In genomic region chr3:187739125-187739560, GRCh38 we compare ENCODE assay signal across 8 cellular contexts. TPM values are rescaled to one million over a fixed set of nuclear protein-coding genes. Genes with fewer than 3 reads are reported as not detected.
DNase-seq lines count a peak whose midpoint lies in the region; ATAC-seq and TF ChIP-seq lines count a peak whose summit lies in the region.

No MANE protein-coding gene starts in this region.

- peak overlapping the region; percentile 92 for H3K9ac ChIP-seq in mucosa of stomach (ENCODE audit: low read length)

- TF ChIP-seq POLR2A in transverse colon (IDR thresholded peaks at IDR 0.05): no peak

- peaks cover 67% of the 10 kb centered on the region for H3K36me3 Mint-ChIP-seq in Calu3 (ENCODE audit: insufficient read depth, unreplicated experiment)
- H3K36me3 Mint-ChIP-seq in T-helper 17 cell (ENCODE audit: low read depth): no peaks in the 10 kb centered on the region

- H3K4me3 Mint-ChIP-seq in Calu3 (ENCODE audit: low read depth, unreplicated experiment): peak overlapping the region; percentile 83
- peak overlapping the region; percentile 100 for H3K4me3 Mint-ChIP-seq in T-helper 17 cell

- peaks cover 25% of the 10 kb centered on the region for H3K4me1 ChIP-seq in mucosa of stomach (ENCODE audit: control insufficient read depth, insufficient read depth, low read length)
- peaks cover 0 to 48% (median 46%) of the 10 kb centered on the region in 4 donors for H3K4me1 ChIP-seq in transverse colon

- no peak for TF ChIP-seq EP300 in transverse colon (IDR thresholded peaks at IDR 0.05; ENCODE audit: low read depth)

- H3K4me1 Mint-ChIP-seq in Calu3 (ENCODE audit: low read depth, unreplicated experiment): peaks cover 42% of the 10 kb centered on the region
- H3K4me1 Mint-ChIP-seq in T-helper 17 cell: peaks cover 49% of the 10 kb centered on the region

- WGBS in transverse colon (ENCODE audit: low coverage in 1 of 2), 2 donors: 0 to 1% methylated on average over 17 to 21 of the region's 21 CpGs

- H3K27ac Mint-ChIP-seq in Calu3 (ENCODE audit: unreplicated experiment): peak overlapping the region; percentile 59
- H3K27ac Mint-ChIP-seq in T-helper 17 cell: peak overlapping the region; percentile 99

- in situ Hi-C loops in transverse colon (cut with MboI; ENCODE audit: low pct_ligation_motif_present in 1 of 4, low pct_unique_long_range_greater_than_20kb in 1 of 4, low sequenced_read_pairs in 3 of 4): loop anchor here (5.0 to 25.0 kb wide), 9 partner anchors 423 to 1416 kb away; partner anchors contain the start of gene LPP (in 1 of the 4)

- BruUV-seq in Calu3 (replicated peaks; lab: Mats Ljungman, UMichigan): no TSS peak

- H3K27me3 Mint-ChIP-seq in Calu3 (ENCODE audit: unreplicated experiment) (peaks cover 9% of the 10 kb centered on the region), T-helper 17 cell (no peaks in the 10 kb centered on the region)

- no peaks in the 10 kb centered on the region for H3K9me3 Mint-ChIP-seq in Calu3 (ENCODE audit: low read depth, unreplicated experiment)

- TF ChIP-seq CTCF in Calu3 (IDR thresholded peaks at IDR 0.05; ENCODE audit: unreplicated experiment) (no peak), dorsolateral prefrontal cortex (IDR thresholded peaks at IDR 0.05 in 54 of 56, conservative IDR thresholded peaks at IDR 0.05 in 2 of 56; ENCODE audit: low read depth in 1 of 56, partially characterized antibody in 56 of 56) (peak in 18 of 56 donors; percentile 1 to 46 (median 14)), transverse colon (IDR thresholded peaks at IDR 0.05) (no peak)

- H3K9me3 ChIP-seq in T-helper 17 cell (ENCODE audit: control insufficient read depth, low read length, poor library complexity, severe bottlenecking): no peaks in the 10 kb centered on the region
- no peaks in the 10 kb centered on the region for H3K9me3 ChIP-seq in mucosa of stomach (ENCODE audit: control insufficient read depth, low read length)
- no peaks in the 10 kb centered on the region for H3K9me3 ChIP-seq in transverse colon

- peak overlapping the region; percentile 55 to 98 (median 84) for H3K4me3 ChIP-seq in dorsolateral prefrontal cortex
- peak overlapping the region; percentile 91 for H3K4me3 ChIP-seq in mucosa of stomach (ENCODE audit: low read length)
- H3K4me3 ChIP-seq in transverse colon: peak overlapping the region; percentile 31 to 71 (median 51)

- intact Hi-C loops in Calu3 (cut with micrococcal nuclease; ENCODE audit: unreplicated experiment) (loop anchor here (1.0 to 2.0 kb wide), 6 partner anchors 414 to 1494 kb away; no protein-coding TSS in a partner anchor), dorsolateral prefrontal cortex (cut with DNase I) (no loop called here), transverse colon (cut with DNase I; ENCODE audit: low total_unique reads) (no loop called here)

- H3K36me3 ChIP-seq in mucosa of stomach (ENCODE audit: control insufficient read depth, insufficient read depth, low read length) (no peaks in the 10 kb centered on the region), transverse colon (no peaks in the 10 kb centered on the region)

- CTCF ChIA-PET in Calu3 (lab: Charles Lee): interaction anchor here (0.6 to 5.6 kb wide), 19 partner anchors 11 to 1495 kb away, joined by 3 to 171 read pairs (median 4); no protein-coding TSS in a partner anchor

- peak; percentile 3 for ATAC-seq in T-helper 17 cell
- ATAC-seq in GM19395 (IDR thresholded peaks at IDR 0.05; ENCODE audit: unreplicated experiment): no peak

- DNase-seq in Calu3 (no peak), T-helper 17 cell (no peak), dorsolateral prefrontal cortex (peak in 1 of 10 donors; percentile 62), transverse colon (no peak), cerebellar nuclear complex (lab: John Stamatoyannopoulos, UW) (no peak), NCI-H187 treated with DMSO at 0.1 percent for 48 hours (lab: John Stamatoyannopoulos, UW) (no peak)

- H3K27me3 ChIP-seq in dorsolateral prefrontal cortex (no peaks in the 10 kb centered on the region), mucosa of stomach (ENCODE audit: control insufficient read depth, insufficient read depth, low read length) (peaks cover 8% of the 10 kb centered on the region), transverse colon (no peaks in the 10 kb centered on the region)

- H3K27ac ChIP-seq in dorsolateral prefrontal cortex: peak overlapping the region; percentile 43 to 100 (median 99)
- H3K27ac ChIP-seq in transverse colon: peak overlapping the region; percentile 91 to 99 (median 98)

RNA-seq across cellular contexts. Expression of gene BCL6, which starts 6.1 kb away (rescaled TPM):
- total RNA-seq in Calu3 (2022) (28.3 and 35.1 TPM in 2 replicates), T-helper 17 cell (10 to 100 TPM; 25.8 to 29.7 TPM), dorsolateral prefrontal cortex (100 to 1,000 TPM in 54 of 120 experiments, 10 to 100 TPM in 66; 47.6 to 270 (median 94.0) TPM), transverse colon (10 to 100 TPM; 18.7 to 65.5 (median 32.5) TPM)

RNA-seq across cellular contexts. Expression of gene RTP2, which starts 36.8 kb away (rescaled TPM):
- total RNA-seq in Calu3 (2022): not detected in 2 replicates
- not detected for total RNA-seq in T-helper 17 cell
- total RNA-seq in dorsolateral prefrontal cortex: not detected
- total RNA-seq in transverse colon: not detected
